24 cellular contexts compared by ENCODE assay signal in genomic region chr2:68692511-68692910, GRCh38. TPM values are rescaled to one million over a fixed set of nuclear protein-coding genes. Genes with fewer than 3 reads are reported as not detected.
DNase-seq lines count a peak whose midpoint lies in the region; FAIRE-seq and TF ChIP-seq lines count a peak whose summit lies in the region.
"Had no signal": no experiment of that assay in that cellular context is flagged by ENCODE, and none has a peak within 500 bp of the region (broad histone marks: within the 10 kb centered on the region; RNA-seq: fewer than 3 reads in every experiment).

No MANE protein-coding gene starts in this region.

- H4K8ac ChIP-seq in H1 (ENCODE audit: extremely low read depth, insufficient read depth, low read length): no peak overlapping the region

- peak overlapping the region; percentile 38 for H2BK20ac ChIP-seq in H1 (ENCODE audit: low read length)

- H3K9me3 ChIP-seq in OCI-LY7 (ENCODE audit: low read length): peaks cover 22% of the 10 kb centered on the region; the same call in 1 of the 2 replicates
- peaks cover 4 to 5% of the 10 kb centered on the region in 2 experiments; a peak in 3 of 4 replicates for H3K9me3 ChIP-seq in H1 (ENCODE audit: insufficient read depth in 2 of 2, low read depth in 1 of 2, low read length in 1 of 2)
- H3K9me3 ChIP-seq: pancreas had no signal

- no peaks in the 10 kb centered on the region for H3K27me3 ChIP-seq in H1 (replicated peaks in 1 of 4; ENCODE audit: control insufficient read depth in 3 of 4, extremely low read depth in 1 of 4, insufficient read depth in 3 of 4, low read length in 3 of 4)
- H3K27me3 ChIP-seq: pancreas, sigmoid colon, SJSA1 had no signal

- H2AFZ ChIP-seq in OCI-LY7 (ENCODE audit: low read length) (peak overlapping the region; percentile 47; the same call in 1 of the 2 replicates), H1 (ENCODE audit: low read length) (no peak overlapping the region)

- H4K5ac ChIP-seq in H1 (ENCODE audit: insufficient read length, low read depth, low read length): no peak overlapping the region

- H3K79me1 ChIP-seq in H1 (ENCODE audit: low read depth, low read length): no peaks in the 10 kb centered on the region

- TF ChIP-seq RAD21 in H1 (IDR thresholded peaks at IDR 0.05 in 1 of 2, conservative IDR thresholded peaks at IDR 0.05 in 1 of 2; ENCODE audit: low read depth in 2 of 2, low read length in 2 of 2): no peak

- H3K27ac ChIP-seq in OCI-LY7 (ENCODE audit: low read depth, low read length, poor library complexity, severe bottlenecking) (no peak overlapping the region), H1 (ENCODE audit: low read depth, low read length) (no peak overlapping the region)
- H3K27ac ChIP-seq: pancreas, sigmoid colon, SJSA1 had no signal

- TF ChIP-seq CTCF in OCI-LY7 (conservative IDR thresholded peaks at IDR 0.05; ENCODE audit: low read length) (no peak), H1 (IDR thresholded peaks at IDR 0.05; ENCODE audit: control extremely low read depth in 1 of 3, insufficient read depth in 1 of 3, low read depth in 1 of 3, low read length in 3 of 3) (no peak)

- H3K4ac ChIP-seq in H1 (replicated peaks; ENCODE audit: insufficient read length, low read depth, low read length): no peak overlapping the region

- H4K91ac ChIP-seq in H1 (replicated peaks; ENCODE audit: insufficient read length, low read length): peak overlapping the region; percentile 25

- H3K4me1 ChIP-seq in OCI-LY7 (ENCODE audit: insufficient read depth, low read length, poor library complexity, severe bottlenecking): peaks cover 61% of the 10 kb centered on the region
- H3K4me1 ChIP-seq in H1 (replicated peaks in 1 of 4; ENCODE audit: control insufficient read depth in 3 of 4, insufficient read depth in 4 of 4, low read length in 3 of 4): peaks cover 0 to 16% (median 4%) of the 10 kb centered on the region in 4 experiments; a peak in 3 of 7 replicates
- H3K4me1 ChIP-seq: pancreas, sigmoid colon, SJSA1 had no signal

- TF ChIP-seq POLR2A in H1 (IDR thresholded peaks at IDR 0.05; ENCODE audit: control extremely low read depth in 1 of 2, low read depth in 2 of 2, low read length in 2 of 2): no peak

- no peak overlapping the region for H3K14ac ChIP-seq in H1 (ENCODE audit: insufficient read length)

- H3K4me2 ChIP-seq in OCI-LY7 (ENCODE audit: low read length) (peak overlapping the region; percentile 12; the same call in 1 of the 2 replicates), H1 (ENCODE audit: insufficient read depth in 1 of 2, low read depth in 2 of 2, low read length in 2 of 2) (no peak overlapping the region)

- no peak overlapping the region for H3K9ac ChIP-seq in H1 (replicated peaks in 1 of 4; ENCODE audit: extremely low read depth in 1 of 4, low read depth in 3 of 4, low read length in 3 of 4)

- 90% methylated on average over 1 of the region's 1 CpG; no CpG with 5 or more reads in 1 of the 2 experiments for WGBS in H1 (ENCODE audit: extremely low coverage in 1 of 2, insufficient coverage in 1 of 2, insufficient read length in 1 of 2, insufficient replicate concordance in 2 of 2, low coverage in 1 of 2, low lambda C conversion rate in 2 of 2, missing lambda C conversion rate in 1 of 2), 2 experiments

- H3K4me3 ChIP-seq in OCI-LY7 (ENCODE audit: low read depth, low read length, poor library complexity, severe bottlenecking): no peak overlapping the region
- no peak overlapping the region for H3K4me3 ChIP-seq in H1 (ENCODE audit: extremely low read depth in 1 of 4, insufficient read depth in 2 of 4, low read depth in 3 of 4, low read length in 4 of 4)
- H3K4me3 ChIP-seq: pancreas, sigmoid colon, SJSA1 had no signal

- H4K20me1 ChIP-seq in OCI-LY7 (ENCODE audit: insufficient read depth, low read length): no peaks in the 10 kb centered on the region
- H4K20me1 ChIP-seq in H1 (replicated peaks in 1 of 2; ENCODE audit: control insufficient read depth in 1 of 2, insufficient read depth in 2 of 2, low read length in 2 of 2): no peaks in the 10 kb centered on the region

- H3K36me3 ChIP-seq in OCI-LY7 (ENCODE audit: insufficient read depth, low read length): no peaks in the 10 kb centered on the region
- no peaks in the 10 kb centered on the region; a peak in 2 of 8 replicates for H3K36me3 ChIP-seq in H1 (ENCODE audit: control insufficient read depth in 2 of 4, insufficient read depth in 4 of 4, low read length in 3 of 4)
- H3K36me3 ChIP-seq: pancreas, sigmoid colon, SJSA1 had no signal

- no peak overlapping the region for H2BK15ac ChIP-seq in H1 (ENCODE audit: low read length)

- peak; percentile 11 to 56 for DNase-seq in AML-193 (lab: John Stamatoyannopoulos, UW)
- DNase-seq in KBM-7: peak; percentile 63
- no peak for DNase-seq in OCI-LY7 (ENCODE audit: low spot score)
- DNase-seq in H1 (ENCODE audit: low read depth in 1 of 2, low spot score in 2 of 2): no peak
- no peak for DNase-seq in NCI-H1417 (lab: John Stamatoyannopoulos, UW)
- DNase-seq in NCI-H510A treated with DMSO at 0.1 percent for 48 hours (lab: John Stamatoyannopoulos, UW): no peak
- no peak for DNase-seq in DMS114 treated with DMSO at 0.1 percent for 48 hours (lab: John Stamatoyannopoulos, UW; ENCODE audit: unreplicated experiment)
- DNase-seq in HEK293T (ENCODE audit: extremely low spot score): no peak
- DNase-seq: activated CD4-positive, alpha-beta T cell treated with anti-CD3 and anti-CD28 coated beads for 1 hour; activated T-cell treated with anti-CD3 and anti-CD28 coated beads, Interleukin-2, amount 50 U/mL, for 72 hours; CD4-positive, alpha-beta memory T cell; DMS79; effector memory CD4-positive, alpha-beta T cell; H9; left cardiac atrium; natural killer cell; NCI-H1417 treated with DMSO at 0.1 percent for 48 hours; pancreas; sigmoid colon; T-helper 9 cell had no signal

- H3K23me2 ChIP-seq in H1 (ENCODE audit: low read depth, low read length): no peaks in the 10 kb centered on the region

- H3K23ac ChIP-seq in H1 (ENCODE audit: insufficient read length): no peak overlapping the region

- no peak for FAIRE-seq in H1 (lab: Jason Lieb, UNC)
- FAIRE-seq: astrocyte, pancreas had no signal

- no peaks in the 10 kb centered on the region for H3K9me2 ChIP-seq in OCI-LY7 (ENCODE audit: insufficient read depth, low read length)

- in situ Hi-C loops in KBM-7 (cut with MboI; ENCODE audit: low pct_unique_long_range_greater_than_20kb, low sequenced_read_pairs): no loop called here

- no peak overlapping the region for H2AK5ac ChIP-seq in H1 (ENCODE audit: low read depth, low read length)

- no peak overlapping the region for H2BK5ac ChIP-seq in H1 (ENCODE audit: low read depth, low read length)

- POLR2A ChIA-PET in OCI-LY7 (lab: Charles Lee) (interaction anchor here (0.7 to 3.2 kb wide), 7 partner anchors 9 to 365 kb away, joined by 3 to 12 read pairs (median 4); partner anchors contain the start of genes APLF and FBXO48), H1 (lab: Charles Lee; ENCODE audit: partially characterized antibody) (no interaction called here), HEK293T (lab: Yijun Ruan, JAX) (no interaction called here)

- intact Hi-C loops in OCI-LY7 (cut with micrococcal nuclease; ENCODE audit: unreplicated experiment): loop anchor here (5.0 kb wide), 1 partner anchor 225 kb away; the partner anchor contains the start of genes APLF and FBXO48

- CTCF ChIA-PET in OCI-LY7 (lab: Charles Lee; ENCODE audit: unreplicated experiment) (no interaction called here), H1 (lab: Charles Lee; ENCODE audit: partially characterized antibody) (interaction anchor here (0.7 to 1.3 kb wide), 3 partner anchors 30 to 231 kb away, joined by 3 read pairs; no protein-coding TSS in a partner anchor), HEK293T (lab: Yijun Ruan, JAX) (no interaction called here)

- no peak overlapping the region for H3K56ac ChIP-seq in H1 (replicated peaks; ENCODE audit: insufficient read length, low read depth, low read length)

- H2BK120ac ChIP-seq in H1 (replicated peaks; ENCODE audit: low read depth, low read length): no peak overlapping the region

- no peak overlapping the region for H2BK12ac ChIP-seq in H1 (ENCODE audit: low read depth, low read length)

- H3K18ac ChIP-seq in H1 (ENCODE audit: extremely low read depth, low read length): no peak overlapping the region

- no peak for TF ChIP-seq EP300 in H1 (IDR thresholded peaks at IDR 0.05; ENCODE audit: borderline replicate concordance in 1 of 2, low read depth in 2 of 2, low read length in 2 of 2)

- H3K79me2 ChIP-seq in OCI-LY7 (ENCODE audit: insufficient read depth, low read depth, low read length): peaks cover 6% of the 10 kb centered on the region; the same call in 1 of the 2 replicates
- H3K79me2 ChIP-seq in H1 (ENCODE audit: control insufficient read depth in 1 of 2, insufficient read depth in 2 of 2, low read length in 2 of 2): no peaks in the 10 kb centered on the region

- no TSS peak for BruUV-seq in OCI-LY7 (replicated peaks; lab: Mats Ljungman, UMichigan)

TF ChIP-seq in H1, 55 proteins besides CTCF, POLR2A, EP300 and RAD21 (continues in another document):
- TF ChIP-seq POU5F1 (IDR thresholded peaks at IDR 0.05; ENCODE audit: low read depth, low read length) (no peak), JUN (IDR thresholded peaks at IDR 0.05; ENCODE audit: low read depth, low read length) (no peak)

TF ChIP-seq in HEK293T, 16 proteins besides CTCF, POLR2A, EP300 and RAD21 (continues in another document):
- TF ChIP-seq FOXM1 (IDR thresholded peaks at IDR 0.05; ENCODE audit: borderline replicate concordance) (no peak), L3MBTL2 (conservative IDR thresholded peaks at IDR 0.05) (no peak)

RNA-seq across cellular contexts. Expression of gene ARHGAP25, which starts 42.1 kb away (rescaled TPM):
- 18.6 and 22.3 TPM in 2 replicates for total RNA-seq in OCI-LY7 (2014; rRNA removed; shearing (Covaris generic))
- 37.7 and 43.8 TPM in 2 replicates for total RNA-seq in OCI-LY7 (2022)
- total RNA-seq in H1 (2021; fragmentation: NEBNext Ultra II Directional; extraction: Animal tissue kit (Norgen Biotek cat#: 25700)): 0.42 and 1.2 TPM in 2 replicates
- polyA plus RNA-seq in H1 (2011; rRNA removed): 1.00 and 2.4 TPM in 2 replicates
- 2.1 TPM for polyA plus RNA-seq in H1 (2011; cell fraction: cytosol; rRNA removed)
- polyA plus RNA-seq in H1 (2011; cell fraction: nucleus; rRNA removed): 2.7 TPM
- 0.89 to 1.3 TPM (median 1.00 TPM) in 4 replicates for polyA plus RNA-seq in H1 (2012, experiment 1 of 2)
- polyA plus RNA-seq in H1 (2012, experiment 2 of 2): 0.51 TPM
- polyA plus RNA-seq in H1 (2013, experiment 1 of 2): 0.87 TPM
- 0.94 TPM for polyA plus RNA-seq in H1 (2013, experiment 2 of 2)
- polyA minus RNA-seq in H1 (2011; rRNA and poly(A)+ RNA removed): 1.3 and 5.8 TPM in 2 replicates
- polyA minus RNA-seq in H1 (2011; cell fraction: cytosol; rRNA and poly(A)+ RNA removed): not detected
- polyA minus RNA-seq in H1 (2011; cell fraction: nucleus; rRNA and poly(A)+ RNA removed): 7.4 TPM
- total RNA-seq: HT1080, SJSA1 had no signal

RNA-seq across cellular contexts. Expression of gene PROKR1, which starts 49.1 kb away (rescaled TPM):
- total RNA-seq in OCI-LY7 (2014; rRNA removed; shearing (Covaris generic)): 0.08 and 0.28 TPM in 2 replicates
- not detected in 2 replicates for total RNA-seq in OCI-LY7 (2022)
- 3.9 and 4.0 TPM in 2 replicates for total RNA-seq in H1 (2021; fragmentation: NEBNext Ultra II Directional; extraction: Animal tissue kit (Norgen Biotek cat#: 25700))
- polyA plus RNA-seq in H1 (2011; rRNA removed): 1.3 and 1.8 TPM in 2 replicates
- 1.5 TPM for polyA plus RNA-seq in H1 (2011; cell fraction: cytosol; rRNA removed)
- polyA plus RNA-seq in H1 (2011; cell fraction: nucleus; rRNA removed): 1.4 TPM
- polyA plus RNA-seq in H1 (2012, experiment 1 of 2): 2.7 to 3.2 TPM (median 2.9 TPM) in 4 replicates
- 0.91 TPM for polyA plus RNA-seq in H1 (2012, experiment 2 of 2)
- polyA plus RNA-seq in H1 (2013, experiment 1 of 2): 2.4 TPM
- 2.0 TPM for polyA plus RNA-seq in H1 (2013, experiment 2 of 2)
- 6.1 and 8.9 TPM in 2 replicates for polyA minus RNA-seq in H1 (2011; rRNA and poly(A)+ RNA removed)
- 2.9 TPM for polyA minus RNA-seq in H1 (2011; cell fraction: cytosol; rRNA and poly(A)+ RNA removed)
- polyA minus RNA-seq in H1 (2011; cell fraction: nucleus; rRNA and poly(A)+ RNA removed): 2.9 TPM
- total RNA-seq: activated T-cell treated with anti-CD3 and anti-CD28 coated beads, Interleukin-2, amount 50 U/mL, for 72 hours; CD4-positive, alpha-beta memory T cell; chondrocyte; HT1080; natural killer cell; pancreas had no signal

Comparison
In these comparisons a context has a peak if more than half of its experiments do, and no peak if none do; other contexts are left out.
1. DNase-seq: peak in AML-193 (2 of 2) and KBM-7 (single experiment); none in OCI-LY7 (single experiment), H1 (0 of 2), NCI-H1417 (0 of 3), NCI-H510A treated with DMSO at 0.1 percent for 48 hours (single experiment), DMS114 treated with DMSO at 0.1 percent for 48 hours (single experiment) and HEK293T (single experiment).